10 cellular contexts compared by ENCODE assay signal in the genomic region with DNA sequence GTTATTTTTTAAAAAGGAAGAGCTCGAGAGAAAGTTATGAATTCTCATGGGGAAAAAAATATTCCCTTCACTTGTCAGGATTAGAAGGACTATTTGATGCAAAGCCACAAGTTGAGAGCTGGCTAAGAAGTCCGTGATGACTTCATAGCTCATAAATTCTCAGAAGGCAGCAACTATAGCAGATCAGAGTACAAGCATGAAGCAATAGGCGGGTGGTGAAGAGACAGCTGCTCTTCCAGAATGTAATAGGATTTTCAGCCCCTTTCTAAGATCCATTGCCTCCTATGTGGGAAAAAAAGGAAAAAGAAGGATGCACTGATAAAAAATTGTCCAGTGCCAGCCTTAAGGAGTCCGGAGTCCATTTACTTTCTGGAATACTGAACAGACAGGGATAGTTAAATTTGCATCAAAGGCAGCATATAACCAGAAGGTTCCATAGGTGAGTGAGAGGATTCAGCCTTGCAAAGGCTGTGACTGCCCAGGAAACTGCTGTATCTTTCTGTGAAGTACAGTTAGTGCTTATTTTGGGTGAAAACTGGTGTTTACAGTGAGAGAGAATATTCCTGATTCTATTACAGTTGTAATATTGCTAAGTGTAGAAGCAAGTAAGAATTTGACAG.
DNase-seq lines count a peak whose midpoint lies in the region; ATAC-seq and TF ChIP-seq lines count a peak whose summit lies in the region.
"Had no signal": no experiment of that assay in that cellular context is flagged by ENCODE, and none has a peak within 500 bp of the region (broad histone marks: within the 10 kb centered on the region; RNA-seq: fewer than 3 reads in every experiment).

No MANE protein-coding gene starts in this region.

- peak overlapping the region; percentile 76 for H3K27ac Mint-ChIP-seq in chondrocyte (ENCODE audit: unreplicated experiment)

- peaks cover 6% of the 10 kb centered on the region for H3K9me3 Mint-ChIP-seq in chondrocyte (ENCODE audit: low read depth)

- H3K27me3 ChIP-seq in lower lobe of right lung (ENCODE audit: low read depth) (no peaks in the 10 kb centered on the region), uterus (no peaks in the 10 kb centered on the region)
- H3K27me3 ChIP-seq: BLaER1 treated with 17β-estradiol and CSF1 and Interleukin-3, amounts not matched to agents 10 nM and 100 nM had no signal

- H3K27ac ChIP-seq in lower lobe of right lung (no peak overlapping the region), uterus (no peak overlapping the region)
- H3K27ac ChIP-seq: BLaER1 treated with 17β-estradiol and CSF1 and Interleukin-3, amounts not matched to agents 10 nM and 100 nM had no signal

- no peaks in the 10 kb centered on the region for H3K36me3 Mint-ChIP-seq in chondrocyte (ENCODE audit: low read depth)

- TF ChIP-seq CTCF in chondrocyte (IDR thresholded peaks at IDR 0.05) (no peak), lower lobe of right lung (IDR thresholded peaks at IDR 0.05) (no peak), uterus (IDR thresholded peaks at IDR 0.05) (no peak)

- no peaks in the 10 kb centered on the region for H3K27me3 Mint-ChIP-seq in chondrocyte (ENCODE audit: low read depth)

- H3K36me3 ChIP-seq in lower lobe of right lung, result no peaks in the 10 kb centered on the region
- no peaks in the 10 kb centered on the region for H3K36me3 ChIP-seq in uterus
- H3K36me3 ChIP-seq: BLaER1 treated with 17β-estradiol and CSF1 and Interleukin-3, amounts not matched to agents 10 nM and 100 nM had no signal

- intact Hi-C loops in lower lobe of right lung (cut with DNase I), result no loop called here
- intact Hi-C loops in uterus (cut with DNase I; ENCODE audit: low total_unique reads), result no loop called here

- peak; percentile 88 for DNase-seq in A172 (ENCODE audit: low spot score)
- peak; percentile 15 for DNase-seq in HT-29 (ENCODE audit: low spot score)
- DNase-seq in chondrocyte (ENCODE audit: low spot score), result no peak
- DNase-seq in lower lobe of right lung, result no peak
- no peak for DNase-seq in uterus
- DNase-seq: mucosa of descending colon had no signal

- H3K4me3 ChIP-seq in lower lobe of right lung, result no peak overlapping the region
- H3K4me3 ChIP-seq in uterus, result no peak overlapping the region
- H3K4me3 ChIP-seq: BLaER1 treated with 17β-estradiol and CSF1 and Interleukin-3, amounts not matched to agents 10 nM and 100 nM; mucosa of descending colon had no signal

- TF ChIP-seq POLR2A in uterus (IDR thresholded peaks at IDR 0.05), result no peak

- no peak overlapping the region for H3K4me3 Mint-ChIP-seq in chondrocyte (ENCODE audit: unreplicated experiment)

- ATAC-seq in lower lobe of right lung (peak; percentile 42 to 52), GM21717 (IDR thresholded peaks at IDR 0.05; ENCODE audit: unreplicated experiment) (no peak), HG02798 (IDR thresholded peaks at IDR 0.05; ENCODE audit: poor library complexity, unreplicated experiment) (no peak), GM18520 (IDR thresholded peaks at IDR 0.05; ENCODE audit: unreplicated experiment) (no peak)
- ATAC-seq: mucosa of descending colon had no signal

- no peaks in the 10 kb centered on the region for H3K4me1 ChIP-seq in lower lobe of right lung
- no peaks in the 10 kb centered on the region for H3K4me1 ChIP-seq in uterus
- H3K4me1 ChIP-seq: BLaER1 treated with 17β-estradiol and CSF1 and Interleukin-3, amounts not matched to agents 10 nM and 100 nM had no signal

- no peaks in the 10 kb centered on the region for H3K9me3 ChIP-seq in lower lobe of right lung
- H3K9me3 ChIP-seq in uterus, result no peaks in the 10 kb centered on the region
- H3K9me3 ChIP-seq: BLaER1 treated with 17β-estradiol and CSF1 and Interleukin-3, amounts not matched to agents 10 nM and 100 nM; mucosa of descending colon had no signal

- peaks cover 36% of the 10 kb centered on the region for H3K4me1 Mint-ChIP-seq in chondrocyte (ENCODE audit: low read depth)

Comparison
In these comparisons a context has a peak if more than half of its experiments do, and no peak if none do; other contexts are left out.
1. DNase-seq: peak in A172 (single experiment) and HT-29 (single experiment); none in chondrocyte (single experiment), lower lobe of right lung (single experiment) and uterus (0 of 2).
2. ATAC-seq: peak in lower lobe of right lung (2 of 2); none in GM21717 (single experiment), HG02798 (single experiment) and GM18520 (single experiment).